ENCODE assay signal across 34 cellular contexts in the genomic region with DNA sequence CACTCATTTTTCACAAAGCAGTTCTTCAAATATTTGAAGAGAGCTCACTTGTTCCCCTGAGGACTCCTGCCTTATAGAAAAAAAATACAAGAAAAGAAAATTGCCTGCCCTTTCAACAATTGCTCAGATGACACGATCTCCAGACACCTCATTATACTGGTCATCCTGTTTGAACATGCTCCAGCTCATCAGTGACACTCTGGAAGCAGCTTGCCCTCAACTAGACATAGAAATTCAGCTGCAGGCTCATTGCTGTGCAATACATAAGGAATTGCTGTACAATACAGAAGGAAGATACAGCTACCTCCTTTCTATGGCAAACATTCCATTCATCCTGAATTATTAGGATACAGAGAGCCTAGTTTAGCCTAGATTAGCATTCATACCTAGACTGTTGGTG.
"Had no signal": no experiment of that assay in that cellular context is flagged by ENCODE, and none has a peak within 500 bp of the region (broad histone marks: within the 10 kb centered on the region; RNA-seq: fewer than 3 reads in every experiment).

No MANE protein-coding gene starts in this region.

- H3K9me3 ChIP-seq: gastrocnemius medialis, pancreas, prostate gland, sigmoid colon, thoracic aorta had no signal

- DNase-seq: activated CD4-positive, alpha-beta memory T cell treated with anti-CD3 and anti-CD28 coated beads, Interleukin-2, amount 10 ng/mL, durations not matched to agents 7 days and 5 days; activated CD4-positive, alpha-beta T cell treated with anti-CD3 and anti-CD28 coated beads, Interleukin-2, amount 10 ng/mL, durations not matched to agents 7 days and 5 days; activated CD4-positive, CD25-positive, alpha-beta regulatory T cell treated with anti-CD3 and anti-CD28 coated beads, Interleukin-2, amount 50 U/mL, for 72 hours; activated CD8-positive, alpha-beta memory T cell treated with anti-CD3 and anti-CD28 coated beads, Interleukin-2, amount 50 U/mL, for 48 hours; activated gamma-delta T cell treated with Interleukin-2 at 50 U/mL for 16 hours; activated naive CD4-positive, alpha-beta T cell treated with anti-CD3 and anti-CD28 coated beads, Interleukin-2, amount 50 U/mL, for 16 hours; activated T-cell treated with anti-CD3 and anti-CD28 coated beads, Interleukin-2, amount 50 U/mL, for 24 hours; amniotic stem cell; brain microvascular endothelial cell; central memory CD4-positive, alpha-beta T cell; effector CD4-positive, alpha-beta T cell; gastrocnemius medialis; glutamatergic neuron; islet precursor cell; left cardiac atrium; naive thymus-derived CD4-positive, alpha-beta T cell; nucleus accumbens; pancreas; retina; sigmoid colon; small intestine; stimulated activated CD4-positive, alpha-beta T cell treated with anti-CD3 and anti-CD28 coated beads, Interleukin-4, amount 100 ng/mL, for 24 hours; trophoblast cell; WERI-Rb-1 had no signal

- H3K27me3 Mint-ChIP-seq: activated CD4-positive, alpha-beta memory T cell treated with anti-CD3 and anti-CD28 coated beads, Interleukin-2, amount 10 ng/mL, durations not matched to agents 7 days and 5 days had no signal

- H3K4me1 Mint-ChIP-seq: activated CD4-positive, alpha-beta memory T cell treated with anti-CD3 and anti-CD28 coated beads, Interleukin-2, amount 10 ng/mL, durations not matched to agents 7 days and 5 days; activated CD4-positive, alpha-beta T cell treated with anti-CD3 and anti-CD28 coated beads, Interleukin-2, amount 10 ng/mL, durations not matched to agents 7 days and 5 days; naive thymus-derived CD4-positive, alpha-beta T cell; neural crest cell; stimulated activated effector memory CD8-positive, alpha-beta T cell treated with anti-CD3 and anti-CD28 coated beads, Interleukin-12 subunit alpha, Interleukin-12 subunit beta, amount 100 ng/mL, for 72 hours had no signal

- H3K4me3 Mint-ChIP-seq: activated CD4-positive, alpha-beta memory T cell treated with anti-CD3 and anti-CD28 coated beads, Interleukin-2, amount 10 ng/mL, durations not matched to agents 7 days and 5 days; activated CD4-positive, alpha-beta T cell treated with anti-CD3 and anti-CD28 coated beads, Interleukin-2, amount 10 ng/mL, durations not matched to agents 7 days and 5 days; activated T-cell treated with anti-CD3 and anti-CD28 coated beads, Interleukin-2, amount 50 U/mL, for 24 hours; mesothelial cell of epicardium; naive thymus-derived CD4-positive, alpha-beta T cell; neural crest cell; stimulated activated effector memory CD8-positive, alpha-beta T cell treated with anti-CD3 and anti-CD28 coated beads, Interleukin-12 subunit alpha, Interleukin-12 subunit beta, amount 100 ng/mL, for 72 hours; stimulated activated naive CD8-positive, alpha-beta T cell treated with anti-CD3 and anti-CD28 coated beads, Interleukin-15, Interleukin-2, amounts not matched to agents 100 ng/mL and 50 ng/mL, for 24 hours had no signal

- FAIRE-seq: astrocyte, endometrium, pancreas, small intestine, TTC549, urothelium cell line had no signal

- H3K27ac ChIP-seq: brain microvascular endothelial cell, gastrocnemius medialis, pancreas, prostate gland, sigmoid colon, thoracic aorta, WERI-Rb-1 had no signal

- H3K27ac Mint-ChIP-seq: activated CD4-positive, alpha-beta memory T cell treated with anti-CD3 and anti-CD28 coated beads, Interleukin-2, amount 10 ng/mL, durations not matched to agents 7 days and 5 days; activated CD4-positive, alpha-beta T cell treated with anti-CD3 and anti-CD28 coated beads, Interleukin-2, amount 10 ng/mL, durations not matched to agents 7 days and 5 days; activated T-cell treated with anti-CD3 and anti-CD28 coated beads, Interleukin-2, amount 50 U/mL, for 24 hours; mesothelial cell of epicardium; naive thymus-derived CD4-positive, alpha-beta T cell; stimulated activated effector memory CD8-positive, alpha-beta T cell treated with anti-CD3 and anti-CD28 coated beads, Interleukin-12 subunit alpha, Interleukin-12 subunit beta, amount 100 ng/mL, for 72 hours; stimulated activated naive CD8-positive, alpha-beta T cell treated with anti-CD3 and anti-CD28 coated beads, Interleukin-15, Interleukin-2, amounts not matched to agents 100 ng/mL and 50 ng/mL, for 24 hours had no signal

- H3K4me1 ChIP-seq: gastrocnemius medialis, pancreas, prostate gland, sigmoid colon had no signal

- ATAC-seq: gastrocnemius medialis; left cardiac atrium; naive thymus-derived CD4-positive, alpha-beta T cell; pancreas; stimulated activated effector memory CD8-positive, alpha-beta T cell treated with anti-CD3 and anti-CD28 coated beads, Interleukin-12 subunit alpha, Interleukin-12 subunit beta, amount 100 ng/mL, for 72 hours had no signal

- H3K4me3 ChIP-seq: gastrocnemius medialis, pancreas, prostate gland, sigmoid colon, thoracic aorta had no signal

- H3K9me3 Mint-ChIP-seq: activated CD4-positive, alpha-beta memory T cell treated with anti-CD3 and anti-CD28 coated beads, Interleukin-2, amount 10 ng/mL, durations not matched to agents 7 days and 5 days; activated CD4-positive, alpha-beta T cell treated with anti-CD3 and anti-CD28 coated beads, Interleukin-2, amount 10 ng/mL, durations not matched to agents 7 days and 5 days; activated T-cell treated with anti-CD3 and anti-CD28 coated beads, Interleukin-2, amount 50 U/mL, for 24 hours; mesothelial cell of epicardium; neural crest cell; stimulated activated effector memory CD8-positive, alpha-beta T cell treated with anti-CD3 and anti-CD28 coated beads, Interleukin-12 subunit alpha, Interleukin-12 subunit beta, amount 100 ng/mL, for 72 hours; stimulated activated naive CD8-positive, alpha-beta T cell treated with anti-CD3 and anti-CD28 coated beads, Interleukin-15, Interleukin-2, amounts not matched to agents 100 ng/mL and 50 ng/mL, for 24 hours had no signal

- H3K36me3 Mint-ChIP-seq: mesothelial cell of epicardium; naive thymus-derived CD4-positive, alpha-beta T cell; stimulated activated effector memory CD8-positive, alpha-beta T cell treated with anti-CD3 and anti-CD28 coated beads, Interleukin-12 subunit alpha, Interleukin-12 subunit beta, amount 100 ng/mL, for 72 hours had no signal

- H3K27me3 ChIP-seq: brain microvascular endothelial cell, gastrocnemius medialis, pancreas had no signal
